In genomic region chr17:65544658-65545057, GRCh38 we compare ENCODE assay signal across 16 cellular contexts. TPM values are rescaled to one million over a fixed set of nuclear protein-coding genes. Genes with fewer than 3 reads are reported as not detected.
DNase-seq lines count a peak whose midpoint lies in the region; ATAC-seq and TF ChIP-seq lines count a peak whose summit lies in the region.
"Had no signal": no experiment of that assay in that cellular context is flagged by ENCODE, and none has a peak within 500 bp of the region (broad histone marks: within the 10 kb centered on the region; RNA-seq: fewer than 3 reads in every experiment).

No MANE protein-coding gene starts in this region.

- peak overlapping the region in 6 of 10 donors; percentile 20 to 87 (median 58) for H3K27ac ChIP-seq in heart right ventricle
- no peak overlapping the region for H3K27ac ChIP-seq in spleen
- H3K27ac ChIP-seq in effector memory CD4-positive, alpha-beta T cell (ENCODE audit: insufficient read depth, low read length, poor library complexity, severe bottlenecking) = no peak overlapping the region
- H3K27ac ChIP-seq in GM23248 = no peak overlapping the region

- no peak overlapping the region for H3K4me2 ChIP-seq in GM23248 (ENCODE audit: unreplicated experiment)

- 70 to 73% methylated on average over 9 of the region's 9 CpGs for WGBS in heart right ventricle, 2 donors
- 80 to 92% (median 85%) methylated on average over 9 of the region's 9 CpGs for WGBS in spleen, 5 donors
- 68 to 73% methylated on average over 9 of the region's 9 CpGs for WGBS in GM23248 (ENCODE audit: low coverage in 1 of 2, low lambda C conversion rate in 2 of 2, missing lambda C conversion rate in 2 of 2), 2 experiments

- H3K9me3 ChIP-seq in heart right ventricle = no peaks in the 10 kb centered on the region
- H3K9me3 ChIP-seq in spleen = no peaks in the 10 kb centered on the region
- no peaks in the 10 kb centered on the region for H3K9me3 ChIP-seq in effector memory CD4-positive, alpha-beta T cell (ENCODE audit: control insufficient read depth, low read length)
- H3K9me3 ChIP-seq in GM23248 (ENCODE audit: low read depth) = no peaks in the 10 kb centered on the region

- 0 out of 2 replicates have a peak, but pooled peaks cover under 1% of the 10 kb centered on the region for H3K79me2 ChIP-seq in GM23248 (ENCODE audit: insufficient read depth)

- no peaks in the 10 kb centered on the region for H3K9me2 ChIP-seq in GM23248 (ENCODE audit: insufficient read depth)

- H2AFZ ChIP-seq in GM23248 = no peak overlapping the region

- H3K27me3 ChIP-seq in heart right ventricle (no peaks in the 10 kb centered on the region), spleen (replicated peaks in 1 of 7) (no peaks in the 10 kb centered on the region), GM23248 (replicated peaks; ENCODE audit: insufficient read depth) (no peaks in the 10 kb centered on the region)
- H3K27me3 ChIP-seq in effector memory CD4-positive, alpha-beta T cell (replicated peaks; ENCODE audit: control insufficient read depth, insufficient read depth, low read length, poor library complexity, severe bottlenecking) = no peaks in the 10 kb centered on the region

- peaks cover 51% of the 10 kb centered on the region for H3K36me3 Mint-ChIP-seq in mesothelial cell of epicardium

- no peak overlapping the region for H3K4me3 Mint-ChIP-seq in mesothelial cell of epicardium
- H3K4me3 Mint-ChIP-seq: CD4-positive, CD25-positive, alpha-beta regulatory T cell had no signal

- H3F3A ChIP-seq in GM23248 (ENCODE audit: insufficient read depth) = no peaks in the 10 kb centered on the region

- no peak for TF ChIP-seq CTCF in heart right ventricle (IDR thresholded peaks at IDR 0.05)
- TF ChIP-seq CTCF in mesothelial cell of epicardium (IDR thresholded peaks at IDR 0.05; ENCODE audit: unreplicated experiment) = no peak
- TF ChIP-seq CTCF in spleen (IDR thresholded peaks at IDR 0.05 in 8 of 11, conservative IDR thresholded peaks at IDR 0.05 in 3 of 11) = no peak

- H3K4me3 ChIP-seq in heart right ventricle (no peak overlapping the region), spleen (no peak overlapping the region), GM23248 (no peak overlapping the region)
- no peak overlapping the region for H3K4me3 ChIP-seq in effector memory CD4-positive, alpha-beta T cell (ENCODE audit: insufficient read depth, low read depth, low read length, poor library complexity, severe bottlenecking)

- H3K27ac Mint-ChIP-seq in mesothelial cell of epicardium = peak overlapping the region; percentile 77
- H3K27ac Mint-ChIP-seq: CD4-positive, CD25-positive, alpha-beta regulatory T cell had no signal

- H3K9me3 Mint-ChIP-seq in mesothelial cell of epicardium = no peaks in the 10 kb centered on the region

- H3K4me1 ChIP-seq in heart right ventricle = peaks cover 5 to 74% (median 39%) of the 10 kb centered on the region in 9 donors
- H3K4me1 ChIP-seq in spleen = peaks cover 0 to 16% (median 6%) of the 10 kb centered on the region in 6 donors
- H3K4me1 ChIP-seq in effector memory CD4-positive, alpha-beta T cell (ENCODE audit: control insufficient read depth, insufficient read depth, low read length, poor library complexity, severe bottlenecking) = peaks cover 6% of the 10 kb centered on the region
- peaks cover 7% of the 10 kb centered on the region for H3K4me1 ChIP-seq in GM23248 (ENCODE audit: insufficient read depth)

- H4K20me1 ChIP-seq in GM23248 (ENCODE audit: insufficient read depth) = no peaks in the 10 kb centered on the region

- intact Hi-C loops in heart right ventricle (cut with DNase I) = no loop called here
- intact Hi-C loops in cardiac septum (cut with DNase I) = no loop called here
- intact Hi-C loops in spleen (cut with DNase I; ENCODE audit: low total_unique reads) = no loop called here

- peaks cover 68% of the 10 kb centered on the region for H3K4me1 Mint-ChIP-seq in mesothelial cell of epicardium

- H3K36me3 ChIP-seq in heart right ventricle (peaks cover 0 to 33% (median 0%) of the 10 kb centered on the region in 9 donors), spleen (peaks cover 0 to 50% (median 6%) of the 10 kb centered on the region in 6 donors), GM23248 (ENCODE audit: low read depth) (no peaks in the 10 kb centered on the region)
- peaks cover 60% of the 10 kb centered on the region for H3K36me3 ChIP-seq in effector memory CD4-positive, alpha-beta T cell (ENCODE audit: control insufficient read depth, insufficient read depth, low read length)

- no peak for ATAC-seq in heart right ventricle
- no peak for ATAC-seq in GM21737 (IDR thresholded peaks at IDR 0.05; ENCODE audit: unreplicated experiment)
- ATAC-seq: PC-3 had no signal

- in situ Hi-C loops in GM23248 (cut with MboI) = no loop called here

- H3K27me3 Mint-ChIP-seq in mesothelial cell of epicardium (ENCODE audit: low read depth) = no peaks in the 10 kb centered on the region
- H3K27me3 Mint-ChIP-seq: CD4-positive, CD25-positive, alpha-beta regulatory T cell had no signal

- TF ChIP-seq POLR2A in spleen (IDR thresholded peaks at IDR 0.05) = no peak

- no peak overlapping the region for H3K9ac ChIP-seq in GM23248

- no peak for DNase-seq in heart right ventricle
- DNase-seq in cardiac septum (ENCODE audit: low spot score) = no peak
- peak; percentile 68 for DNase-seq in NCI-H524 treated with DMSO at 0.1 percent for 48 hours (lab: John Stamatoyannopoulos, UW)
- DNase-seq in mesothelial cell of epicardium (ENCODE audit: low spot score in 2 of 2, unreplicated experiment in 2 of 2) = no peak
- peak; percentile 17 for DNase-seq in spleen
- no peak for DNase-seq in effector memory CD4-positive, alpha-beta T cell
- DNase-seq in GM23248 = no peak
- DNase-seq: CD4-positive, CD25-positive, alpha-beta regulatory T cell; EL; H7; KG1; NCI-H1048; NCI-H1930; NCI-H526 treated with DMSO at 0.1 percent for 48 hours; PC-3 had no signal

RNA-seq across cellular contexts. Expression of gene AXIN2, which starts 16.8 kb away (rescaled TPM):
- total RNA-seq in heart right ventricle (10 to 100 TPM in 8 of 10 donors, 1 to 10 TPM in 2; 5.7 to 19.2 (median 13.7) TPM), cardiac septum (12.4 TPM), mesothelial cell of epicardium (84.6 to 88.7 TPM (median 87.8 TPM) in 3 replicates), spleen (10 to 100 TPM in 6 of 7 donors, 1 to 10 TPM in 1; 9.8 to 16.6 (median 15.1) TPM)
- polyA plus RNA-seq in heart right ventricle (1 to 10 TPM; 7.4 to 9.4 TPM), spleen (1 to 10 TPM; 1.1 to 3.0 (median 1.8) TPM), GM23248 (2016; fragmentation: Nextera tagmentation; extraction: Ambion mirVana) (0.46 and 0.94 TPM in 2 replicates)
- 2.3 and 2.4 TPM in 2 replicates for total RNA-seq in GM23248 (2014; rRNA removed; shearing (Covaris generic))

Comparison
In these comparisons a context has a peak if more than half of its experiments do, and no peak if none do; other contexts are left out.
1. DNase-seq: peak in NCI-H524 treated with DMSO at 0.1 percent for 48 hours (single experiment) and spleen (single experiment); none in heart right ventricle (0 of 2), cardiac septum (single experiment), mesothelial cell of epicardium (0 of 2), effector memory CD4-positive, alpha-beta T cell (0 of 3) and GM23248 (single experiment).
2. H3K27ac ChIP-seq: peak in heart right ventricle (6 of 10); none in spleen (0 of 8), effector memory CD4-positive, alpha-beta T cell (single experiment) and GM23248 (single experiment).